In genomic region chr9:111039203-111039907, GRCh38 we compare ENCODE assay signal across 8 cellular contexts. TPM values are rescaled to one million over a fixed set of nuclear protein-coding genes. Genes with fewer than 3 reads are reported as not detected.
DNase-seq lines count a peak whose midpoint lies in the region; ATAC-seq lines count a peak whose summit lies in the region.

No MANE protein-coding gene starts in this region.

- no peaks in the 10 kb centered on the region for H3K36me3 Mint-ChIP-seq in activated naive CD8-positive, alpha-beta T cell treated with anti-CD3 and anti-CD28 coated beads, Interleukin-2, amount 10 ng/mL, durations not matched to agents 7 days and 5 days
- peaks cover 0 to 1% of the 10 kb centered on the region in 2 donors for H3K36me3 Mint-ChIP-seq in stimulated activated naive B cell treated with anti-CD40 and anti-IgM and Interleukin-4, amounts not matched to agents 10 μg/mL and 1 μg/mL and 100 μg/mL, for 72 hours
- H3K36me3 Mint-ChIP-seq in effector memory CD8-positive, alpha-beta T cell (ENCODE audit: insufficient read depth), result no peaks in the 10 kb centered on the region

- peaks cover 46% of the 10 kb centered on the region for H3K27me3 Mint-ChIP-seq in activated naive CD8-positive, alpha-beta T cell treated with anti-CD3 and anti-CD28 coated beads, Interleukin-2, amount 10 ng/mL, durations not matched to agents 7 days and 5 days
- H3K27me3 Mint-ChIP-seq in stimulated activated naive B cell treated with anti-CD40 and anti-IgM and Interleukin-4, amounts not matched to agents 10 μg/mL and 1 μg/mL and 100 μg/mL, for 72 hours, result peaks cover 39 to 43% of the 10 kb centered on the region in 2 donors
- peaks cover 21 to 44% of the 10 kb centered on the region in 2 donors for H3K27me3 Mint-ChIP-seq in effector memory CD8-positive, alpha-beta T cell

- no peak overlapping the region for H3K27ac Mint-ChIP-seq in activated naive CD8-positive, alpha-beta T cell treated with anti-CD3 and anti-CD28 coated beads, Interleukin-2, amount 10 ng/mL, durations not matched to agents 7 days and 5 days
- peak overlapping the region; percentile 82 for H3K27ac Mint-ChIP-seq in stimulated activated naive B cell treated with anti-CD40 and anti-IgM and Interleukin-4, amounts not matched to agents 10 μg/mL and 1 μg/mL and 100 μg/mL, for 72 hours
- H3K27ac Mint-ChIP-seq in effector memory CD8-positive, alpha-beta T cell, result no peak overlapping the region

- no peaks in the 10 kb centered on the region for H3K9me3 Mint-ChIP-seq in activated naive CD8-positive, alpha-beta T cell treated with anti-CD3 and anti-CD28 coated beads, Interleukin-2, amount 10 ng/mL, durations not matched to agents 7 days and 5 days
- H3K9me3 Mint-ChIP-seq in stimulated activated naive B cell treated with anti-CD40 and anti-IgM and Interleukin-4, amounts not matched to agents 10 μg/mL and 1 μg/mL and 100 μg/mL, for 72 hours, result no peaks in the 10 kb centered on the region
- peaks cover 0 to 2% of the 10 kb centered on the region in 2 donors for H3K9me3 Mint-ChIP-seq in effector memory CD8-positive, alpha-beta T cell

- H3K27me3 ChIP-seq in H7 (ENCODE audit: control insufficient read depth, insufficient read depth, low read length), result peaks cover 16% of the 10 kb centered on the region

- peak overlapping the region; percentile 65 for H3K4me3 Mint-ChIP-seq in activated naive CD8-positive, alpha-beta T cell treated with anti-CD3 and anti-CD28 coated beads, Interleukin-2, amount 10 ng/mL, durations not matched to agents 7 days and 5 days
- peak overlapping the region; percentile 80 to 81 for H3K4me3 Mint-ChIP-seq in stimulated activated naive B cell treated with anti-CD40 and anti-IgM and Interleukin-4, amounts not matched to agents 10 μg/mL and 1 μg/mL and 100 μg/mL, for 72 hours
- H3K4me3 Mint-ChIP-seq in effector memory CD8-positive, alpha-beta T cell, result no peak overlapping the region

- DNase-seq in H7, result peak; percentile 19
- no peak for DNase-seq in activated naive CD8-positive, alpha-beta T cell treated with anti-CD3 and anti-CD28 coated beads, Interleukin-2, amount 10 ng/mL, durations not matched to agents 7 days and 5 days
- DNase-seq in islet precursor cell, result peak; percentile 64
- no peak for DNase-seq in stimulated activated naive B cell treated with anti-CD40 and anti-IgM and Interleukin-4, amounts not matched to agents 10 μg/mL and 1 μg/mL and 100 μg/mL, for 72 hours
- DNase-seq in KG1 (lab: John Stamatoyannopoulos, UW), result no peak
- no peak for DNase-seq in NCI-H187 treated with DMSO at 0.1 percent for 48 hours (lab: John Stamatoyannopoulos, UW)
- DNase-seq in effector memory CD8-positive, alpha-beta T cell, result no peak
- DNase-seq in A172 (ENCODE audit: low spot score), result no peak

- H3K4me1 Mint-ChIP-seq in activated naive CD8-positive, alpha-beta T cell treated with anti-CD3 and anti-CD28 coated beads, Interleukin-2, amount 10 ng/mL, durations not matched to agents 7 days and 5 days, result peaks cover 11% of the 10 kb centered on the region
- H3K4me1 Mint-ChIP-seq in stimulated activated naive B cell treated with anti-CD40 and anti-IgM and Interleukin-4, amounts not matched to agents 10 μg/mL and 1 μg/mL and 100 μg/mL, for 72 hours, result peaks cover 17 to 23% of the 10 kb centered on the region in 2 donors
- H3K4me1 Mint-ChIP-seq in effector memory CD8-positive, alpha-beta T cell (ENCODE audit: low read depth in 2 of 2), result peaks cover 4 to 6% of the 10 kb centered on the region in 2 donors

- no peak for ATAC-seq in activated naive CD8-positive, alpha-beta T cell treated with anti-CD3 and anti-CD28 coated beads, Interleukin-2, amount 10 ng/mL, durations not matched to agents 7 days and 5 days (ENCODE audit: low read depth)
- ATAC-seq in stimulated activated naive B cell treated with anti-CD40 and anti-IgM and Interleukin-4, amounts not matched to agents 10 μg/mL and 1 μg/mL and 100 μg/mL, for 72 hours (replicated peaks), result peak in 1 of 2 donors; percentile 20
- ATAC-seq in effector memory CD8-positive, alpha-beta T cell (replicated peaks), result no peak

- no peaks in the 10 kb centered on the region for H3K36me3 ChIP-seq in H7 (replicated peaks; ENCODE audit: control insufficient read depth, insufficient read depth, low read length)

- POLR2A ChIA-PET in activated naive CD8-positive, alpha-beta T cell treated with anti-CD3 and anti-CD28 coated beads, Interleukin-2, amount 10 ng/mL, durations not matched to agents 7 days and 5 days (lab: Charles Lee), result no interaction called here

- peak overlapping the region; percentile 72 for H3K4me3 ChIP-seq in H7 (ENCODE audit: insufficient read depth, low read depth, low read length)

RNA-seq across cellular contexts. Expression of gene LPAR1, which starts 1.1 kb away (rescaled TPM):
- 7.1 and 7.2 TPM in 2 replicates for total RNA-seq in H7 (2014; rRNA removed; shearing (Covaris generic))
- total RNA-seq in activated naive CD8-positive, alpha-beta T cell treated with anti-CD3 and anti-CD28 coated beads, Interleukin-2, amount 10 ng/mL, durations not matched to agents 7 days and 5 days, result under 1 TPM in 1 of 2 experiments, not detected in 1; 0.14 TPM
- 3.7 and 5.4 TPM in 2 replicates for total RNA-seq in A172 (2014; rRNA removed; shearing (Covaris generic))

Comparison
In these comparisons a context has a peak if more than half of its experiments do, and no peak if none do; other contexts are left out.
1. DNase-seq: peak in H7 (single experiment) and islet precursor cell (single experiment); none in activated naive CD8-positive, alpha-beta T cell treated with anti-CD3 and anti-CD28 coated beads, Interleukin-2, amount 10 ng/mL, durations not matched to agents 7 days and 5 days (single experiment), stimulated activated naive B cell treated with anti-CD40 and anti-IgM and Interleukin-4, amounts not matched to agents 10 μg/mL and 1 μg/mL and 100 μg/mL, for 72 hours (single experiment), KG1 (single experiment), NCI-H187 treated with DMSO at 0.1 percent for 48 hours (single experiment), effector memory CD8-positive, alpha-beta T cell (0 of 3) and A172 (single experiment).
2. H3K4me3 Mint-ChIP-seq: peak in activated naive CD8-positive, alpha-beta T cell treated with anti-CD3 and anti-CD28 coated beads, Interleukin-2, amount 10 ng/mL, durations not matched to agents 7 days and 5 days (single experiment) and stimulated activated naive B cell treated with anti-CD40 and anti-IgM and Interleukin-4, amounts not matched to agents 10 μg/mL and 1 μg/mL and 100 μg/mL, for 72 hours (2 of 2); none in effector memory CD8-positive, alpha-beta T cell (0 of 2).